ENCODE assay signal across 8 cellular contexts in genomic region chr14:94132285-94132887, GRCh38. TPM values are rescaled to one million over a fixed set of nuclear protein-coding genes. Genes with fewer than 3 reads are reported as not detected.
A peak's percentile ranks its signal among the peaks of the same experiment; 100 is the strongest.
DNase-seq lines count a peak whose midpoint lies in the region; ATAC-seq, FAIRE-seq and TF ChIP-seq lines count a peak whose summit lies in the region.

No MANE protein-coding gene starts in this region.

- TF ChIP-seq POLR2A in A549 (IDR thresholded peaks at IDR 0.05; ENCODE audit: low read length): no peak

- TF ChIP-seq EP300 in A549 (IDR thresholded peaks at IDR 0.05): no peak

- H3K4me2 ChIP-seq in A549: no peak overlapping the region

- peaks cover 4% of the 10 kb centered on the region; the same call in 2 of the 3 replicates for H3K4me1 ChIP-seq in A549
- peaks cover 0 to 5% of the 10 kb centered on the region in 2 donors for H3K4me1 ChIP-seq in ascending aorta

- POLR2A ChIA-PET in A549 (lab: Yijun Ruan, JAX): no interaction called here

- TF ChIP-seq CTCF in A549 (IDR thresholded peaks at IDR 0.05) (peak; percentile 82), GM12872 (IDR thresholded peaks at IDR 0.05; ENCODE audit: insufficient read depth, low read depth, low read length) (peak; percentile 73), ascending aorta (IDR thresholded peaks at IDR 0.05) (peak; percentile 57 to 78 (median 74))

- no peaks in the 10 kb centered on the region for H3K36me3 ChIP-seq in SK-N-MC (ENCODE audit: insufficient read depth, low read length)
- H3K36me3 ChIP-seq in ascending aorta: no peaks in the 10 kb centered on the region

- no peak for FAIRE-seq in A549 (lab: Jason Lieb, UNC)

- intact Hi-C loops in ascending aorta (cut with DNase I): loop anchor here (2.0 to 10.0 kb wide), 2 partner anchors 42 to 352 kb away; partner anchors contain the start of gene PPP4R4

- H3K4me3 ChIP-seq in A549: no peak overlapping the region
- H3K4me3 ChIP-seq in SK-N-MC: no peak overlapping the region
- H3K4me3 ChIP-seq in ascending aorta: no peak overlapping the region

- 48% methylated on average over 4 of the region's 4 CpGs for WGBS in A549 (ENCODE audit: missing lambda C conversion rate)

- no peak overlapping the region for H3K27ac ChIP-seq in A549
- no peak overlapping the region for H3K27ac ChIP-seq in SK-N-MC
- no peak overlapping the region for H3K27ac ChIP-seq in ascending aorta

- H3K27me3 ChIP-seq in ascending aorta: no peaks in the 10 kb centered on the region

- TF ChIP-seq RAD21 in A549 (conservative IDR thresholded peaks at IDR 0.05 in 1 of 2, IDR thresholded peaks at IDR 0.05 in 1 of 2): peak; percentile 58 to 62

- no peaks in the 10 kb centered on the region for H3K9me3 ChIP-seq in A549
- H3K9me3 ChIP-seq in SK-N-MC (ENCODE audit: low read depth, low read length): peaks cover 3% of the 10 kb centered on the region; the same call in 1 of the 2 replicates
- H3K9me3 ChIP-seq in ascending aorta: no peaks in the 10 kb centered on the region

- no peak overlapping the region for H3K9ac ChIP-seq in SK-N-MC (ENCODE audit: insufficient read length)

- CTCF ChIA-PET in A549 (lab: Yijun Ruan, JAX): interaction anchor here (0.6 to 3.1 kb wide), 33 partner anchors 8 to 610 kb away, joined by 3 to 18 read pairs (median 3); partner anchors contain the start of gene PPP4R4

- DNase-seq in A549 (ENCODE audit: low read depth in 1 of 2, low spot score in 1 of 2): peak; percentile 55 to 69
- peak; percentile 90 for DNase-seq in NAMALWA (ENCODE audit: low spot score)
- peak; percentile 24 for DNase-seq in SK-N-MC (ENCODE audit: low read depth, low spot score)
- DNase-seq in ascending aorta (ENCODE audit: low spot score in 2 of 2): peak in 1 of 2 donors; percentile 80
- peak; percentile 54 for DNase-seq in iPS-NIHi7 (ENCODE audit: extremely low spot score)
- DNase-seq in stimulated activated CD4-positive, alpha-beta T cell treated with anti-CD3 and anti-CD28 coated beads, Interleukin-2, amount 100 ng/mL, for 4 hours (ENCODE audit: low read depth): peak; percentile 59

- ATAC-seq in A549 (0 out of 6 replicates have a peak, but pooled peaks of 1 of the 2 experiments have one; percentile 23), HG03460 (IDR thresholded peaks at IDR 0.05; ENCODE audit: unreplicated experiment) (no peak)

TF ChIP-seq in A549, 52 proteins besides CTCF, POLR2A, EP300 and RAD21:
- TF ChIP-seq KDM5A (IDR thresholded peaks at IDR 0.05): no peak
- TF ChIP-seq SMC3 (IDR thresholded peaks at IDR 0.05): 0 out of 3 replicates have a peak, but pooled peaks have one; percentile 21

RNA-seq across cellular contexts. Expression of gene IFI27L2, which starts 3.0 kb away (rescaled TPM):
- polyA plus RNA-seq in A549 (2011; rRNA removed): 20.3 and 26.9 TPM in 2 replicates
- 64.6 and 67.6 TPM in 2 replicates for polyA plus RNA-seq in A549 (2012; cell fraction: cytosol; rRNA removed)
- polyA plus RNA-seq in A549 (2012; cell fraction: nucleus; rRNA removed): 35.4 and 56.9 TPM in 2 replicates
- 58.0 to 69.2 TPM (median 64.4 TPM) in 3 replicates for polyA plus RNA-seq in A549 (2017; fragmentation: RNase III; extraction: RNeasy Plus Mini Kit Qiagen cat#74134 plus additional on column Dnase treatment)
- polyA minus RNA-seq in A549 (2011; rRNA and poly(A)+ RNA removed): 4.5 and 5.7 TPM in 2 replicates
- total RNA-seq in ascending aorta: 36.0 TPM

RNA-seq across cellular contexts. Expression of gene IFI27, which starts 21.9 kb away (rescaled TPM):
- polyA plus RNA-seq in A549 (2011; rRNA removed) (1.3 and 2.2 TPM in 2 replicates), A549 (2017; fragmentation: RNase III; extraction: RNeasy Plus Mini Kit Qiagen cat#74134 plus additional on column Dnase treatment) (0.76 to 0.90 TPM (median 0.76 TPM) in 3 replicates)
- polyA plus RNA-seq in A549 (2012; cell fraction: cytosol; rRNA removed): 1.4 and 1.9 TPM in 2 replicates
- polyA plus RNA-seq in A549 (2012; cell fraction: nucleus; rRNA removed): 8.7 and 12.4 TPM in 2 replicates
- 0.87 and 1.7 TPM in 2 replicates for polyA minus RNA-seq in A549 (2011; rRNA and poly(A)+ RNA removed)
- total RNA-seq in ascending aorta: 209 TPM

RNA-seq across cellular contexts. Expression of gene PPP4R4, which starts 41.7 kb away (rescaled TPM):
- polyA plus RNA-seq in A549 (2011; rRNA removed) (0.21 and 0.25 TPM in 2 replicates), A549 (2017; fragmentation: RNase III; extraction: RNeasy Plus Mini Kit Qiagen cat#74134 plus additional on column Dnase treatment) (0.08 to 0.21 TPM (median 0.12 TPM) in 3 replicates)
- 0.01 and 0.05 TPM in 2 replicates for polyA plus RNA-seq in A549 (2012; cell fraction: cytosol; rRNA removed)
- polyA plus RNA-seq in A549 (2012; cell fraction: nucleus; rRNA removed): not detected in 2 replicates
- not detected in 2 replicates for polyA minus RNA-seq in A549 (2011; rRNA and poly(A)+ RNA removed)
- total RNA-seq in ascending aorta: not detected

RNA-seq across cellular contexts. Expression of gene IFI27L1, which starts 51.3 kb away (rescaled TPM):
- polyA plus RNA-seq in A549 (2011; rRNA removed) (13.4 and 15.9 TPM in 2 replicates), A549 (2017; fragmentation: RNase III; extraction: RNeasy Plus Mini Kit Qiagen cat#74134 plus additional on column Dnase treatment) (23.2 to 28.0 TPM (median 27.0 TPM) in 3 replicates)
- polyA plus RNA-seq in A549 (2012; cell fraction: cytosol; rRNA removed): 20.4 and 25.9 TPM in 2 replicates
- 17.8 and 21.5 TPM in 2 replicates for polyA plus RNA-seq in A549 (2012; cell fraction: nucleus; rRNA removed)
- polyA minus RNA-seq in A549 (2011; rRNA and poly(A)+ RNA removed): 7.4 and 8.8 TPM in 2 replicates
- total RNA-seq in ascending aorta: not detected

RNA-seq across cellular contexts. Expression of gene DDX24, which starts 51.4 kb away (rescaled TPM):
- 161 and 169 TPM in 2 replicates for polyA plus RNA-seq in A549 (2011; rRNA removed)
- polyA plus RNA-seq in A549 (2012; cell fraction: cytosol; rRNA removed): 98.5 and 100 TPM in 2 replicates
- 95.5 and 140 TPM in 2 replicates for polyA plus RNA-seq in A549 (2012; cell fraction: nucleus; rRNA removed)
- 117 to 127 TPM (median 121 TPM) in 3 replicates for polyA plus RNA-seq in A549 (2017; fragmentation: RNase III; extraction: RNeasy Plus Mini Kit Qiagen cat#74134 plus additional on column Dnase treatment)
- polyA minus RNA-seq in A549 (2011; rRNA and poly(A)+ RNA removed): 107 and 128 TPM in 2 replicates
- 104 TPM for total RNA-seq in ascending aorta
